ENCODE assay signal across 7 cellular contexts in the genomic region with DNA sequence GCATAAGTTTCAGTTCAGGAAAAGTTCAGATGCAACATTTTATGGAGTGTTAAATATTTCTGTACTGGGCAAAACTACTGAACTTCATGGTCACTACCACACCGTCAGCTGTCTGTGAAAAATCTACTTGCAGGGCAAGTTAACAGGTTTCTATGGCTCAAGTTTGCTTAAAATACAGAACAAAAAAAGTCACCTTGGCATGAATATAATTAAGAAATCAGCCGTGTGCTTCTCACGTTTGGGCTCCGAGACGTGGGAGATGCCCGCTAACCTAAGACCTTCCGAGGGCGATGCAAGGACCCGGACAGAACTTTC. TPM values are rescaled to one million over a fixed set of nuclear protein-coding genes. Genes with fewer than 3 reads are reported as not detected.
A peak's percentile ranks its signal among the peaks of the same experiment; 100 is the strongest.
DNase-seq lines count a peak whose midpoint lies in the region; ATAC-seq, FAIRE-seq and TF ChIP-seq lines count a peak whose summit lies in the region.

No MANE protein-coding gene starts in this region.

- H3K4me2 ChIP-seq in MM.1S (ENCODE audit: low read depth, low read length) (peak overlapping the region; percentile 94), H1 (ENCODE audit: insufficient read depth in 1 of 2, low read depth in 2 of 2, low read length in 2 of 2) (peak overlapping the region; percentile 60 to 85)

- no peak for TF ChIP-seq EP300 in H1 (IDR thresholded peaks at IDR 0.05; ENCODE audit: borderline replicate concordance in 1 of 2, low read depth in 2 of 2, low read length in 2 of 2)

- H2AFZ ChIP-seq in MM.1S (ENCODE audit: low read length): peak overlapping the region; percentile 72
- H2AFZ ChIP-seq in H1 (ENCODE audit: low read length): no peak overlapping the region

- H3K9ac ChIP-seq in MM.1S (ENCODE audit: low read length) (peak overlapping the region; percentile 79), H1 (replicated peaks in 1 of 4; ENCODE audit: extremely low read depth in 1 of 4, low read depth in 3 of 4, low read length in 3 of 4) (peak overlapping the region; percentile 46 to 81 (median 56); a peak in 6 of 7 replicates)

- H2BK15ac ChIP-seq in H1 (ENCODE audit: low read length): no peak overlapping the region

- FAIRE-seq in H1 (lab: Jason Lieb, UNC): no peak

- WGBS in H1 (ENCODE audit: extremely low coverage in 1 of 2, insufficient coverage in 1 of 2, insufficient read length in 1 of 2, insufficient replicate concordance in 2 of 2, low coverage in 1 of 2, low lambda C conversion rate in 2 of 2, missing lambda C conversion rate in 1 of 2), 2 experiments: 1% methylated on average over 9 of the region's 9 CpGs; no CpG with 5 or more reads in 1 of the 2 experiments

- POLR2A ChIA-PET in H1 (lab: Charles Lee; ENCODE audit: partially characterized antibody): interaction anchor here (1.3 kb wide), 1 partner anchor 144 kb away, joined by 3 read pairs; no protein-coding TSS in a partner anchor

- CTCF ChIA-PET in H1 (lab: Charles Lee; ENCODE audit: partially characterized antibody): interaction anchor here (1.1 to 3.1 kb wide), 3 partner anchors 18 to 29 kb away, joined by 3 to 13 read pairs (median 3); no protein-coding TSS in a partner anchor

- no peak overlapping the region for H2AK5ac ChIP-seq in H1 (ENCODE audit: low read depth, low read length)

- TF ChIP-seq CTCF in MM.1S (IDR thresholded peaks at IDR 0.05; ENCODE audit: low read length) (no peak), H1 (IDR thresholded peaks at IDR 0.05; ENCODE audit: control extremely low read depth in 1 of 3, insufficient read depth in 1 of 3, low read depth in 1 of 3, low read length in 3 of 3) (no peak), neutrophil (IDR thresholded peaks at IDR 0.05) (no peak)

- peak overlapping the region; percentile 93 for H3K4me3 ChIP-seq in MM.1S (ENCODE audit: low read length)
- peak overlapping the region; percentile 56 to 74 (median 73) for H3K4me3 ChIP-seq in H1 (ENCODE audit: extremely low read depth in 1 of 4, insufficient read depth in 2 of 4, low read depth in 3 of 4, low read length in 4 of 4)
- H3K4me3 ChIP-seq in neutrophil (ENCODE audit: low read depth in 1 of 2, low read length in 1 of 2): peak overlapping the region; percentile 61 to 72

- no peaks in the 10 kb centered on the region for H3K79me1 ChIP-seq in H1 (ENCODE audit: low read depth, low read length)

- H4K20me1 ChIP-seq in MM.1S (ENCODE audit: insufficient read depth, low read length) (peaks cover 4% of the 10 kb centered on the region; the same call in 1 of the 2 replicates), H1 (replicated peaks in 1 of 2; ENCODE audit: control insufficient read depth in 1 of 2, insufficient read depth in 2 of 2, low read length in 2 of 2) (peaks cover 3 to 4% of the 10 kb centered on the region in 2 experiments)

- H3K9me3 ChIP-seq in MM.1S (replicated peaks; ENCODE audit: insufficient read depth, low read length) (no peaks in the 10 kb centered on the region), H1 (ENCODE audit: insufficient read depth in 2 of 2, low read depth in 1 of 2, low read length in 1 of 2) (no peaks in the 10 kb centered on the region), neutrophil (no peaks in the 10 kb centered on the region)

- no peak overlapping the region for H4K5ac ChIP-seq in H1 (ENCODE audit: insufficient read length, low read depth, low read length)

- no peak for DNase-seq in MM.1S
- no peak for DNase-seq in H1 (ENCODE audit: low read depth in 1 of 2, low spot score in 2 of 2)
- DNase-seq in NCI-H748 (lab: John Stamatoyannopoulos, UW; ENCODE audit: unreplicated experiment): no peak
- DNase-seq in NAMALWA (ENCODE audit: low spot score): no peak
- no peak for DNase-seq in CD1c-positive myeloid dendritic cell (ENCODE audit: extremely low spot score)

- peak overlapping the region; percentile 64; the same call in 1 of the 2 replicates for H3K27ac ChIP-seq in MM.1S (ENCODE audit: low read length)
- no peak overlapping the region for H3K27ac ChIP-seq in H1 (ENCODE audit: low read depth, low read length)
- peak overlapping the region; percentile 95 for H3K27ac ChIP-seq in neutrophil

- no peak overlapping the region for H2BK120ac ChIP-seq in H1 (replicated peaks; ENCODE audit: low read depth, low read length)

- H4K91ac ChIP-seq in H1 (replicated peaks; ENCODE audit: insufficient read length, low read length): no peak overlapping the region

- H3K56ac ChIP-seq in H1 (replicated peaks; ENCODE audit: insufficient read length, low read depth, low read length): no peak overlapping the region

- no peak overlapping the region for H3K4ac ChIP-seq in H1 (replicated peaks; ENCODE audit: insufficient read length, low read depth, low read length)

- peaks cover 6% of the 10 kb centered on the region; the same call in 1 of the 2 replicates for H3F3A ChIP-seq in MM.1S (ENCODE audit: insufficient read depth, low read length)

- H2BK12ac ChIP-seq in H1 (ENCODE audit: low read depth, low read length): no peak overlapping the region

- no peak overlapping the region for H4K8ac ChIP-seq in H1 (ENCODE audit: extremely low read depth, insufficient read depth, low read length)

- H3K36me3 ChIP-seq in MM.1S (replicated peaks; ENCODE audit: insufficient read depth, low read length) (no peaks in the 10 kb centered on the region), H1 (ENCODE audit: control insufficient read depth in 2 of 4, insufficient read depth in 4 of 4, low read length in 3 of 4) (no peaks in the 10 kb centered on the region), neutrophil (no peaks in the 10 kb centered on the region)

- no peak overlapping the region for H2BK20ac ChIP-seq in H1 (ENCODE audit: low read length)

- TF ChIP-seq RAD21 in H1 (IDR thresholded peaks at IDR 0.05 in 1 of 2, conservative IDR thresholded peaks at IDR 0.05 in 1 of 2; ENCODE audit: low read depth in 2 of 2, low read length in 2 of 2): no peak

- no peak for TF ChIP-seq POLR2A in H1 (IDR thresholded peaks at IDR 0.05; ENCODE audit: control extremely low read depth in 1 of 2, low read depth in 2 of 2, low read length in 2 of 2)

- H3K9me2 ChIP-seq in MM.1S (replicated peaks; ENCODE audit: insufficient read depth, low read length): no peaks in the 10 kb centered on the region

- H3K79me2 ChIP-seq in MM.1S (ENCODE audit: low read length): peaks cover 51% of the 10 kb centered on the region
- peaks cover 0 to 36% of the 10 kb centered on the region in 2 experiments; a peak in 2 of 4 replicates for H3K79me2 ChIP-seq in H1 (ENCODE audit: control insufficient read depth in 1 of 2, insufficient read depth in 2 of 2, low read length in 2 of 2)

- H3K4me1 ChIP-seq in MM.1S (ENCODE audit: low read length): peaks cover 16% of the 10 kb centered on the region
- peaks cover 2 to 9% (median 4%) of the 10 kb centered on the region in 4 experiments; a peak in 4 of 7 replicates for H3K4me1 ChIP-seq in H1 (replicated peaks in 1 of 4; ENCODE audit: control insufficient read depth in 3 of 4, insufficient read depth in 4 of 4, low read length in 3 of 4)
- peaks cover 60 to 61% of the 10 kb centered on the region in 2 experiments for H3K4me1 ChIP-seq in neutrophil (ENCODE audit: control insufficient read depth in 1 of 2, insufficient read depth in 1 of 2, low read depth in 1 of 2, low read length in 1 of 2)

- no peak overlapping the region for H2BK5ac ChIP-seq in H1 (ENCODE audit: low read depth, low read length)

- H3K14ac ChIP-seq in H1 (ENCODE audit: insufficient read length): no peak overlapping the region

- no peak overlapping the region for H3K23ac ChIP-seq in H1 (ENCODE audit: insufficient read length)

- H3K18ac ChIP-seq in H1 (ENCODE audit: extremely low read depth, low read length): no peak overlapping the region

- ATAC-seq in GM19372 (IDR thresholded peaks at IDR 0.05; ENCODE audit: low read depth, unreplicated experiment): peak; percentile 3

- peaks cover 8% of the 10 kb centered on the region; the same call in 1 of the 2 replicates for H3K23me2 ChIP-seq in H1 (ENCODE audit: low read depth, low read length)

- no peaks in the 10 kb centered on the region for H3K27me3 ChIP-seq in MM.1S (replicated peaks; ENCODE audit: insufficient read depth, low read length)
- no peaks in the 10 kb centered on the region for H3K27me3 ChIP-seq in H1 (replicated peaks in 1 of 4; ENCODE audit: control insufficient read depth in 3 of 4, extremely low read depth in 1 of 4, insufficient read depth in 3 of 4, low read length in 3 of 4)
- no peaks in the 10 kb centered on the region for H3K27me3 ChIP-seq in neutrophil

TF ChIP-seq in H1, 55 proteins besides CTCF, POLR2A, EP300 and RAD21:
- TF ChIP-seq POLR2AphosphoS5 (IDR thresholded peaks at IDR 0.05; ENCODE audit: low read depth, low read length) (no peak), CREB1 (IDR thresholded peaks at IDR 0.05) (no peak), HDAC6 (IDR thresholded peaks at IDR 0.05; ENCODE audit: low read depth, low read length) (no peak), PHF8 (conservative IDR thresholded peaks at IDR 0.05; ENCODE audit: low read depth, low read length) (no peak; the same call in 1 of the 2 replicates), SRF (IDR thresholded peaks at IDR 0.05; ENCODE audit: low read depth, low read length) (no peak), SIN3A (conservative IDR thresholded peaks at IDR 0.05 in 1 of 2, IDR thresholded peaks at IDR 0.05 in 1 of 2; ENCODE audit: low read depth in 1 of 2, low read length in 2 of 2) (0 out of 4 replicates have a peak, but pooled peaks of 1 of the 2 experiments have one; percentile 73), MAFK (IDR thresholded peaks at IDR 0.05; ENCODE audit: low read depth, low read length) (no peak), YY1 (IDR thresholded peaks at IDR 0.05; ENCODE audit: low read depth, low read length) (no peak)
TF ChIP-seq in H1: peak in this region for 1.

RNA-seq across cellular contexts. Expression of a gene that starts 0.6 kb away (rescaled TPM):
- total RNA-seq in H1 (2021; fragmentation: NEBNext Ultra II Directional; extraction: Animal tissue kit (Norgen Biotek cat#: 25700)): 13.0 and 15.3 TPM in 2 replicates
- 2.7 and 4.2 TPM in 2 replicates for polyA plus RNA-seq in H1 (2011; rRNA removed)
- 3.6 TPM for polyA plus RNA-seq in H1 (2011; cell fraction: cytosol; rRNA removed)
- polyA plus RNA-seq in H1 (2011; cell fraction: nucleus; rRNA removed): 5.0 TPM
- 5.1 to 6.2 TPM (median 5.8 TPM) in 4 replicates for polyA plus RNA-seq in H1 (2012, experiment 1 of 2)
- 0.60 TPM for polyA plus RNA-seq in H1 (2012, experiment 2 of 2)
- 5.8 TPM for polyA plus RNA-seq in H1 (2013, experiment 1 of 2)
- polyA plus RNA-seq in H1 (2013, experiment 2 of 2): 5.8 TPM
- 13.8 and 14.7 TPM in 2 replicates for polyA minus RNA-seq in H1 (2011; rRNA and poly(A)+ RNA removed)
- polyA minus RNA-seq in H1 (2011; cell fraction: cytosol; rRNA and poly(A)+ RNA removed): 10.8 TPM
- polyA minus RNA-seq in H1 (2011; cell fraction: nucleus; rRNA and poly(A)+ RNA removed): 35.9 TPM
